Comparison of ENCODE assay signal across 11 cellular contexts in genomic region chr1:234770031-234770795, GRCh38.
DNase-seq lines count a peak whose midpoint lies in the region; ATAC-seq and TF ChIP-seq lines count a peak whose summit lies in the region.
"Had no signal": no experiment of that assay in that cellular context is flagged by ENCODE, and none has a peak within 500 bp of the region (broad histone marks: within the 10 kb centered on the region; RNA-seq: fewer than 3 reads in every experiment).

No MANE protein-coding gene starts in this region.

- H3K4me3 ChIP-seq in coronary artery = no peak overlapping the region

- H3K27me3 Mint-ChIP-seq in activated CD4-positive, alpha-beta T cell treated with anti-CD3 and anti-CD28 coated beads for 36 hours = peaks cover 1% of the 10 kb centered on the region
- no peaks in the 10 kb centered on the region for H3K27me3 Mint-ChIP-seq in osteocyte (ENCODE audit: unreplicated experiment)

- no peak overlapping the region for H3K27ac ChIP-seq in coronary artery

- no peak for DNase-seq in activated CD4-positive, alpha-beta T cell treated with anti-CD3 and anti-CD28 coated beads for 36 hours
- DNase-seq in activated CD4-positive, alpha-beta T cell treated with anti-CD3 and anti-CD28 coated beads for 48 hours = no peak
- DNase-seq in NCI-H69 (lab: John Stamatoyannopoulos, UW) = peak; percentile 94
- DNase-seq in coronary artery (ENCODE audit: low spot score) = peak; percentile 66
- DNase-seq in osteocyte (ENCODE audit: extremely low spot score, unreplicated experiment) = no peak
- no peak for DNase-seq in COLO668 (lab: John Stamatoyannopoulos, UW; ENCODE audit: unreplicated experiment)
- DNase-seq in AG20443 (ENCODE audit: low spot score) = no peak
- DNase-seq: effector CD4-positive, alpha-beta T cell; left ventricle myocardium superior; NCI-H2029 treated with DMSO at 0.1 percent for 48 hours had no signal

- POLR2A ChIA-PET in activated CD4-positive, alpha-beta T cell treated with anti-CD3 and anti-CD28 coated beads for 36 hours (lab: Charles Lee) = no interaction called here

- intact Hi-C loops in activated CD4-positive, alpha-beta T cell treated with anti-CD3 and anti-CD28 coated beads for 36 hours (cut with DNase I, micrococcal nuclease) = loop anchor here (5.0 kb wide), 2 partner anchors 273 to 283 kb away; no protein-coding TSS in a partner anchor

- TF ChIP-seq CTCF in coronary artery (IDR thresholded peaks at IDR 0.05) (no peak), osteocyte (IDR thresholded peaks at IDR 0.05) (peak; percentile 44)

- CTCF ChIA-PET in activated CD4-positive, alpha-beta T cell treated with anti-CD3 and anti-CD28 coated beads for 36 hours (lab: Charles Lee) = no interaction called here

- no peak for ATAC-seq in activated CD4-positive, alpha-beta T cell treated with anti-CD3 and anti-CD28 coated beads for 36 hours
- ATAC-seq in HG03097 (IDR thresholded peaks at IDR 0.05; ENCODE audit: low FRiP score, unreplicated experiment) = no peak
- ATAC-seq: left ventricle myocardium superior had no signal

- peaks cover 71% of the 10 kb centered on the region for H3K4me1 Mint-ChIP-seq in activated CD4-positive, alpha-beta T cell treated with anti-CD3 and anti-CD28 coated beads for 36 hours
- H3K4me1 Mint-ChIP-seq in osteocyte (ENCODE audit: unreplicated experiment) = peaks cover 36% of the 10 kb centered on the region

- H3K4me3 Mint-ChIP-seq in activated CD4-positive, alpha-beta T cell treated with anti-CD3 and anti-CD28 coated beads for 36 hours = no peak overlapping the region
- peak overlapping the region; percentile 31 for H3K4me3 Mint-ChIP-seq in osteocyte (ENCODE audit: unreplicated experiment)

- H3K27ac Mint-ChIP-seq in activated CD4-positive, alpha-beta T cell treated with anti-CD3 and anti-CD28 coated beads for 36 hours = peak overlapping the region; percentile 81
- H3K27ac Mint-ChIP-seq in osteocyte (ENCODE audit: unreplicated experiment) = peak overlapping the region; percentile 94

- H3K9me3 Mint-ChIP-seq in activated CD4-positive, alpha-beta T cell treated with anti-CD3 and anti-CD28 coated beads for 36 hours (ENCODE audit: low read depth) = peaks cover 3% of the 10 kb centered on the region
- no peaks in the 10 kb centered on the region for H3K9me3 Mint-ChIP-seq in osteocyte (ENCODE audit: unreplicated experiment)

- H3K36me3 Mint-ChIP-seq in activated CD4-positive, alpha-beta T cell treated with anti-CD3 and anti-CD28 coated beads for 36 hours (ENCODE audit: low read depth) = peaks cover 3% of the 10 kb centered on the region
- no peaks in the 10 kb centered on the region for H3K36me3 Mint-ChIP-seq in osteocyte (ENCODE audit: unreplicated experiment)

Comparison
In these comparisons a context has a peak if more than half of its experiments do, and no peak if none do; other contexts are left out.
1. DNase-seq: peak in NCI-H69 (single experiment) and coronary artery (single experiment); none in activated CD4-positive, alpha-beta T cell treated with anti-CD3 and anti-CD28 coated beads for 36 hours (single experiment), activated CD4-positive, alpha-beta T cell treated with anti-CD3 and anti-CD28 coated beads for 48 hours (single experiment), osteocyte (single experiment), COLO668 (single experiment) and AG20443 (single experiment).